In genomic region chr12:52155048-52155868, GRCh38 we compare ENCODE assay signal across 9 cellular contexts. TPM values are rescaled to one million over a fixed set of nuclear protein-coding genes. Genes with fewer than 3 reads are reported as not detected.
A peak's percentile ranks its signal among the peaks of the same experiment; 100 is the strongest.
DNase-seq lines count a peak whose midpoint lies in the region; ATAC-seq and TF ChIP-seq lines count a peak whose summit lies in the region.
"Had no signal": no experiment of that assay in that cellular context is flagged by ENCODE, and none has a peak within 500 bp of the region (broad histone marks: within the 10 kb centered on the region; RNA-seq: fewer than 3 reads in every experiment).

No MANE protein-coding gene starts in this region.

- POLR2A ChIA-PET in MCF 10A (lab: Yijun Ruan, JAX): interaction anchor here (0.6 to 13.5 kb wide), 18 partner anchors 8 to 851 kb away, joined by 3 to 373 read pairs (median 5); partner anchors contain the start of genes EIF4B, KRT5, KRT6A and KRT80

- peak; percentile 29 for DNase-seq in COLO668 (lab: John Stamatoyannopoulos, UW; ENCODE audit: unreplicated experiment)
- DNase-seq in HFFc6: peak; percentile 55
- DNase-seq in MCF 10A (ENCODE audit: unreplicated experiment): peak; percentile 77
- peak in 2 of 3 donors; percentile 47 to 67 for DNase-seq in mucosa of descending colon
- no peak for DNase-seq in Kasumi-1 (lab: John Stamatoyannopoulos, UW)

- no peak for TF ChIP-seq CTCF in HFFc6 (IDR thresholded peaks at IDR 0.05)
- no peak for TF ChIP-seq CTCF in MCF 10A (IDR thresholded peaks at IDR 0.05; ENCODE audit: unreplicated experiment)
- no peak for TF ChIP-seq CTCF in mucosa of descending colon (IDR thresholded peaks at IDR 0.05)

- H3K36me3 Mint-ChIP-seq in HFFc6 (ENCODE audit: low read depth): no peaks in the 10 kb centered on the region
- H3K36me3 Mint-ChIP-seq in MCF 10A (ENCODE audit: insufficient read depth, unreplicated experiment): peaks cover 6% of the 10 kb centered on the region

- CTCF ChIA-PET in MCF 10A (lab: Yijun Ruan, JAX): interaction anchor here (0.6 to 13.9 kb wide), 24 partner anchors 12 to 824 kb away, joined by 3 to 313 read pairs (median 4); partner anchors contain the start of gene KRT5

- no peak overlapping the region for H3K4me3 ChIP-seq in mucosa of descending colon

- no peak overlapping the region for H3K4me3 Mint-ChIP-seq in HFFc6
- H3K4me3 Mint-ChIP-seq in MCF 10A (ENCODE audit: unreplicated experiment): no peak overlapping the region
- H3K4me3 Mint-ChIP-seq: dendritic cell treated with granulocyte-macrophage colony-stimulating factor and Interleukin-4, amounts not matched to agents 40 ng/mL and 50 ng/mL, for 4 days had no signal

- ATAC-seq in mucosa of descending colon: peak; percentile 59
- no peak for ATAC-seq in GM19324 (IDR thresholded peaks at IDR 0.05; ENCODE audit: low FRiP score, unreplicated experiment)
- no peak for ATAC-seq in HG03457 (IDR thresholded peaks at IDR 0.05; ENCODE audit: unreplicated experiment)
- ATAC-seq: Panc1 had no signal

- H3K36me3 ChIP-seq in mucosa of descending colon (ENCODE audit: low read depth): no peaks in the 10 kb centered on the region

- TSS peak; percentile 53 for BruUV-seq in MCF 10A (replicated peaks; lab: Mats Ljungman, UMichigan)

- H3K27ac Mint-ChIP-seq in HFFc6 (peak overlapping the region; percentile 73), MCF 10A (ENCODE audit: low read depth, unreplicated experiment) (peak overlapping the region; percentile 91)
- H3K27ac Mint-ChIP-seq: dendritic cell treated with granulocyte-macrophage colony-stimulating factor and Interleukin-4, amounts not matched to agents 40 ng/mL and 50 ng/mL, for 4 days had no signal

- H3K27me3 Mint-ChIP-seq in HFFc6 (ENCODE audit: insufficient read depth) (no peaks in the 10 kb centered on the region; the same call in 1 of the 2 replicates), MCF 10A (ENCODE audit: insufficient read depth, unreplicated experiment) (no peaks in the 10 kb centered on the region)

- intact Hi-C loops in MCF 10A (cut with micrococcal nuclease) (loop anchor here (5.0 kb wide), 3 partner anchors 367 to 827 kb away; partner anchors contain the start of gene KRT5), mucosa of descending colon (cut with DNase I, micrococcal nuclease) (loop anchor here in 1 of 2 donors (5.0 to 10.0 kb wide), 3 partner anchors 57 to 720 kb away; no protein-coding TSS in a partner anchor)

- H3K9me3 ChIP-seq in mucosa of descending colon: no peaks in the 10 kb centered on the region

- H3K9me3 Mint-ChIP-seq in HFFc6: no peaks in the 10 kb centered on the region
- H3K9me3 Mint-ChIP-seq in MCF 10A (ENCODE audit: unreplicated experiment): no peaks in the 10 kb centered on the region
- H3K9me3 Mint-ChIP-seq: dendritic cell treated with granulocyte-macrophage colony-stimulating factor and Interleukin-4, amounts not matched to agents 40 ng/mL and 50 ng/mL, for 4 days had no signal

- peaks cover 14% of the 10 kb centered on the region for H3K4me1 ChIP-seq in mucosa of descending colon (ENCODE audit: low read depth)

- H3K4me1 Mint-ChIP-seq in HFFc6 (ENCODE audit: low read depth) (peaks cover 34% of the 10 kb centered on the region), MCF 10A (ENCODE audit: insufficient read depth, unreplicated experiment) (peaks cover 47% of the 10 kb centered on the region)

RNA-seq across cellular contexts. Expression of gene KRT80, which starts 36.6 kb away (rescaled TPM):
- 1 to 10 TPM; 2.3 to 3.7 (median 2.8) TPM for total RNA-seq in HFFc6 (2021; fragmentation: NEBNext Ultra II Directional; extraction: Animal tissue kit (Norgen Biotek cat#: 25700))
- total RNA-seq in MCF 10A (2022) (27.4 and 52.3 TPM in 2 replicates), mucosa of descending colon (under 1 TPM in 1 of 3 donors, not detected in 2; 0.06 TPM)

Comparison
In these comparisons a context has a peak if more than half of its experiments do, and no peak if none do; other contexts are left out.
1. DNase-seq: peak in COLO668 (single experiment), HFFc6 (single experiment), MCF 10A (single experiment) and mucosa of descending colon (2 of 3); none in Kasumi-1 (0 of 2).